In genomic region chr4:182019148-182019652, GRCh38 we compare ENCODE assay signal across 13 cellular contexts.
DNase-seq lines count a peak whose midpoint lies in the region; ATAC-seq and TF ChIP-seq lines count a peak whose summit lies in the region.
"Had no signal": no experiment of that assay in that cellular context is flagged by ENCODE, and none has a peak within 500 bp of the region (broad histone marks: within the 10 kb centered on the region; RNA-seq: fewer than 3 reads in every experiment).

No MANE protein-coding gene starts in this region.

- ATAC-seq in GM19035 (IDR thresholded peaks at IDR 0.05; ENCODE audit: unreplicated experiment) = peak; percentile 92
- peak; percentile 89 for ATAC-seq in HG02571 (IDR thresholded peaks at IDR 0.05; ENCODE audit: unreplicated experiment)
- peak; percentile 84 for ATAC-seq in HG03342 (IDR thresholded peaks at IDR 0.05; ENCODE audit: unreplicated experiment)
- ATAC-seq in gastrocnemius medialis = no peak
- ATAC-seq: T-helper 17 cell had no signal

- POLR2A ChIA-PET in GM10248 (lab: Yijun Ruan, JAX) = no interaction called here

- H3K27ac ChIP-seq in gastrocnemius medialis = no peak overlapping the region
- H3K27ac ChIP-seq: HL-60 had no signal

- H3K4me3 ChIP-seq in gastrocnemius medialis = no peak overlapping the region

- H3K36me3 ChIP-seq in gastrocnemius medialis = no peaks in the 10 kb centered on the region

- CTCF ChIA-PET in GM10248 (lab: Yijun Ruan, JAX) = no interaction called here

- TF ChIP-seq CTCF in GM10248 (IDR thresholded peaks at IDR 0.05; ENCODE audit: control extremely low read depth, extremely low read depth, low read depth, missing control alignments) (no peak), gastrocnemius medialis (IDR thresholded peaks at IDR 0.05 in 4 of 5, conservative IDR thresholded peaks at IDR 0.05 in 1 of 5) (no peak)

- DNase-seq in GM10248 (ENCODE audit: extremely low spot score) = peak; percentile 24
- DNase-seq in globus pallidus (ENCODE audit: low spot score) = no peak
- DNase-seq in gastrocnemius medialis = no peak
- DNase-seq in KG1 (lab: John Stamatoyannopoulos, UW) = no peak
- no peak for DNase-seq in effector CD8-positive, alpha-beta T cell (lab: John Stamatoyannopoulos, UW)
- DNase-seq: activated CD8-positive, alpha-beta memory T cell treated with anti-CD3 and anti-CD28 coated beads, Interleukin-2, amount 50 U/mL, for 4 hours; NCI-H1436 treated with DMSO at 0.1 percent for 48 hours; stimulated activated naive CD4-positive, alpha-beta T cell treated with Interleukin-2 at 50 U/mL for 16 hours; T-helper 17 cell had no signal

- in situ Hi-C loops in gastrocnemius medialis (cut with MboI; ENCODE audit: low sequenced_read_pairs in 4 of 4) = no loop called here

- TF ChIP-seq POLR2A in gastrocnemius medialis (IDR thresholded peaks at IDR 0.05) = no peak

- intact Hi-C loops in gastrocnemius medialis (cut with DNase I; ENCODE audit: low total_unique reads) = no loop called here

- no peaks in the 10 kb centered on the region for H3K4me1 ChIP-seq in gastrocnemius medialis

- no peaks in the 10 kb centered on the region for H3K9me3 ChIP-seq in gastrocnemius medialis

- H3K27me3 ChIP-seq in gastrocnemius medialis = no peaks in the 10 kb centered on the region

Comparison
In these comparisons a context has a peak if more than half of its experiments do, and no peak if none do; other contexts are left out.
1. ATAC-seq: peak in GM19035 (single experiment), HG02571 (single experiment) and HG03342 (single experiment); none in gastrocnemius medialis (0 of 2).